In genomic region chr6:46201701-46202100, GRCh38 we compare ENCODE assay signal across 19 cellular contexts. TPM values are rescaled to one million over a fixed set of nuclear protein-coding genes. Genes with fewer than 3 reads are reported as not detected.
"Had no signal": no experiment of that assay in that cellular context is flagged by ENCODE, and none has a peak within 500 bp of the region (broad histone marks: within the 10 kb centered on the region; RNA-seq: fewer than 3 reads in every experiment).

No MANE protein-coding gene starts in this region.

- H3K36me3 ChIP-seq: SJCRH30 had no signal

- H3K9me3 ChIP-seq: SJCRH30 had no signal

- ATAC-seq: SK-N-SH treated with all-trans-retinoic acid at 6 μM for 48 hours, T-helper 17 cell had no signal

- FAIRE-seq: RCC 7860 had no signal

- DNase-seq: KBM-7, MV-4-11, NCI-H1048, NCI-H1105, NCI-H1930, NCI-H2081, NCI-H2107, NCI-H2171 treated with DMSO at 0.1 percent for 48 hours, NCI-H345, NCI-H446 treated with DMSO at 0.1 percent for 48 hours, NCI-H526 treated with DMSO at 0.1 percent for 48 hours, NCI-H774, RPMI8226, SHP77, SJCRH30, T-helper 1 cell, T-helper 17 cell had no signal

- H3K27me3 ChIP-seq: SJCRH30 had no signal

- H3K4me1 ChIP-seq: SJCRH30 had no signal

- H3K4me3 ChIP-seq: SJCRH30 had no signal

- H3K27ac ChIP-seq: SJCRH30 had no signal

RNA-seq across cellular contexts. Expression of gene ENPP5, which starts 30.9 kb away (rescaled TPM):
- total RNA-seq: SJCRH30 had no signal
